8 cellular contexts compared by ENCODE assay signal in genomic region chr12:27711312-27711682, GRCh38. TPM values are rescaled to one million over a fixed set of nuclear protein-coding genes. Genes with fewer than 3 reads are reported as not detected.
DNase-seq lines count a peak whose midpoint lies in the region; ATAC-seq, FAIRE-seq and TF ChIP-seq lines count a peak whose summit lies in the region.

No MANE protein-coding gene starts in this region.

- CTCF ChIA-PET in WTC11 (lab: Charles Lee) = no interaction called here

- no peak for TF ChIP-seq POLR2A in GM18505 (IDR thresholded peaks at IDR 0.05; ENCODE audit: borderline replicate concordance, extremely low read depth, insufficient read depth, insufficient read length)

- peaks cover 9% of the 10 kb centered on the region for H3K27me3 Mint-ChIP-seq in WTC11 (ENCODE audit: low read depth)

- FAIRE-seq in RCC 7860 (lab: Jason Lieb, UNC) = no peak

- peak overlapping the region; percentile 94 for H3K27ac Mint-ChIP-seq in WTC11

- H3K9me3 Mint-ChIP-seq in WTC11 = no peaks in the 10 kb centered on the region

- H3K4me3 Mint-ChIP-seq in WTC11 = peak overlapping the region; percentile 96

- no peak for DNase-seq in AG09309 (ENCODE audit: low read depth)
- DNase-seq in Jurkat, Clone E6-1 (ENCODE audit: low read depth, low spot score) = peak; percentile 12
- no peak for DNase-seq in WTC11 (ENCODE audit: low spot score)
- no peak for DNase-seq in fibroblast of the aortic adventitia (ENCODE audit: low read depth)
- no peak for DNase-seq in retinal pigment epithelial cell (ENCODE audit: low read depth)
- DNase-seq in RCC 7860 (ENCODE audit: low spot score) = no peak
- DNase-seq in OCI-M2 (lab: John Stamatoyannopoulos, UW; ENCODE audit: unreplicated experiment) = no peak

- peaks cover 17% of the 10 kb centered on the region for H3K4me1 Mint-ChIP-seq in WTC11

- H3K36me3 Mint-ChIP-seq in WTC11 = peaks cover 13% of the 10 kb centered on the region

- H3K4me3 ChIP-seq in AG09309 (ENCODE audit: control insufficient read depth, low read depth, low read length) = peak overlapping the region; percentile 73
- peak overlapping the region; percentile 99 for H3K4me3 ChIP-seq in Jurkat, Clone E6-1 (ENCODE audit: low read length)
- peak overlapping the region; percentile 99 for H3K4me3 ChIP-seq in fibroblast of the aortic adventitia (ENCODE audit: low read depth, low read length)
- peak overlapping the region; percentile 98 for H3K4me3 ChIP-seq in retinal pigment epithelial cell (ENCODE audit: low read length)

- no peak for TF ChIP-seq CTCF in AG09309 (IDR thresholded peaks at IDR 0.05; ENCODE audit: control insufficient read depth, insufficient read depth, low read depth, low read length, missing control alignments)
- TF ChIP-seq CTCF in WTC11 (IDR thresholded peaks at IDR 0.05) = no peak
- no peak for TF ChIP-seq CTCF in fibroblast of the aortic adventitia (IDR thresholded peaks at IDR 0.05; ENCODE audit: insufficient read depth, low read length)
- TF ChIP-seq CTCF in retinal pigment epithelial cell (conservative IDR thresholded peaks at IDR 0.05; ENCODE audit: low read depth, low read length) = no peak

- ATAC-seq in GM18505 (IDR thresholded peaks at IDR 0.05; ENCODE audit: unreplicated experiment) (peak; percentile 20), WTC11 (peak; percentile 23)

- POLR2A ChIA-PET in WTC11 (lab: Charles Lee) = no interaction called here

TF ChIP-seq in WTC11, 78 proteins besides CTCF, POLR2A, EP300 and RAD21:
- TF ChIP-seq PREB (CRISPR knock-in tag; IDR thresholded peaks at IDR 0.05; ENCODE audit: borderline replicate concordance) (no peak), ZMAT4 (CRISPR knock-in tag; IDR thresholded peaks at IDR 0.05) (no peak), ESRRA (CRISPR knock-in tag; IDR thresholded peaks at IDR 0.05; ENCODE audit: borderline replicate concordance) (no peak), KAT7 (CRISPR knock-in tag; IDR thresholded peaks at IDR 0.05; ENCODE audit: borderline replicate concordance) (no peak), CREM (CRISPR knock-in tag; IDR thresholded peaks at IDR 0.05) (no peak), TCF7 (CRISPR knock-in tag; IDR thresholded peaks at IDR 0.05; ENCODE audit: low read depth) (no peak), TEAD4 (CRISPR knock-in tag; IDR thresholded peaks at IDR 0.05) (no peak)

RNA-seq across cellular contexts. Expression of gene MRPS35, which starts 0.7 kb away (rescaled TPM):
- polyA plus RNA-seq in Jurkat, Clone E6-1 (2012; ENCODE audit: insufficient read depth, insufficient read length) = 77.8 TPM
- 42.7 to 43.5 TPM (median 43.0 TPM) in 3 replicates for total RNA-seq in WTC11 (2021)
- 58.5 and 87.4 TPM in 2 replicates for total RNA-seq in fibroblast of the aortic adventitia (ENCODE audit: low replicate concordance)

RNA-seq across cellular contexts. Expression of gene REP15, which starts 15.1 kb away (rescaled TPM):
- polyA plus RNA-seq in Jurkat, Clone E6-1 (2012; ENCODE audit: insufficient read depth, insufficient read length) = not detected
- total RNA-seq in WTC11 (2021) (0.26 TPM in 1 of 3 replicates, not detected in the others), fibroblast of the aortic adventitia (ENCODE audit: low replicate concordance) (1.1 and 3.5 TPM in 2 replicates)
